ENCODE assay signal across 12 cellular contexts in genomic region chr7:151754688-151755130, GRCh38.
DNase-seq lines count a peak whose midpoint lies in the region; ATAC-seq and TF ChIP-seq lines count a peak whose summit lies in the region.
"Had no signal": no experiment of that assay in that cellular context is flagged by ENCODE, and none has a peak within 500 bp of the region (broad histone marks: within the 10 kb centered on the region; RNA-seq: fewer than 3 reads in every experiment).

No MANE protein-coding gene starts in this region.

- no peaks in the 10 kb centered on the region for H3K79me1 ChIP-seq in neuronal stem cell (ENCODE audit: low read depth, low read length)

- TF ChIP-seq CTCF in cardiac muscle cell (IDR thresholded peaks at IDR 0.05; ENCODE audit: low read depth, low read length): no peak
- TF ChIP-seq CTCF in uterus (IDR thresholded peaks at IDR 0.05): no peak

- H3K27ac ChIP-seq in cardiac muscle cell: peak overlapping the region; percentile 81
- peak overlapping the region; percentile 53 for H3K27ac ChIP-seq in epithelial cell of prostate
- H3K27ac ChIP-seq in neuronal stem cell (replicated peaks; ENCODE audit: low read length): peak overlapping the region; percentile 48
- peak overlapping the region; percentile 77 to 81 for H3K27ac ChIP-seq in uterus
- H3K27ac ChIP-seq: neutrophil had no signal

- peak overlapping the region; percentile 27 for H2AFZ ChIP-seq in neuronal stem cell (ENCODE audit: low read length)

- no peak overlapping the region for H3K9ac ChIP-seq in neuronal stem cell (ENCODE audit: low read depth, low read length, poor library complexity)

- H2BK120ac ChIP-seq in neuronal stem cell (ENCODE audit: low read depth, low read length): peak overlapping the region; percentile 76

- no peaks in the 10 kb centered on the region for H3K9me3 ChIP-seq in cardiac muscle cell (ENCODE audit: low read depth)
- H3K9me3 ChIP-seq in neuronal stem cell (replicated peaks in 1 of 2; ENCODE audit: control insufficient read depth in 2 of 2, insufficient read depth in 1 of 2, low read depth in 1 of 2, low read length in 2 of 2): peaks cover 0 to 2% of the 10 kb centered on the region in 2 donors
- H3K9me3 ChIP-seq in uterus: no peaks in the 10 kb centered on the region
- H3K9me3 ChIP-seq: neutrophil had no signal

- peak overlapping the region; percentile 70 for H3K4ac ChIP-seq in neuronal stem cell (ENCODE audit: low read length)

- no peak overlapping the region for H3K23ac ChIP-seq in neuronal stem cell (ENCODE audit: low read depth, low read length, poor library complexity)

- intact Hi-C loops in Right ventricle myocardium inferior (cut with DNase I): loop anchor here (5.0 kb wide), 4 partner anchors 127 to 437 kb away; no protein-coding TSS in a partner anchor
- intact Hi-C loops in uterus (cut with DNase I; ENCODE audit: low total_unique reads): loop anchor here (10.0 kb wide), 1 partner anchor 290 kb away; no protein-coding TSS in a partner anchor
- intact Hi-C loops in posterior vena cava (cut with DNase I): loop anchor here (5.0 to 10.0 kb wide), 3 partner anchors 182 to 387 kb away; no protein-coding TSS in a partner anchor

- H3K18ac ChIP-seq in neuronal stem cell (ENCODE audit: low read length): peak overlapping the region; percentile 94

- ATAC-seq in Right ventricle myocardium inferior (no peak), GM21423 (IDR thresholded peaks at IDR 0.05; ENCODE audit: unreplicated experiment) (no peak)

- H3K4me1 ChIP-seq in cardiac muscle cell (ENCODE audit: low read depth) (peaks cover 4% of the 10 kb centered on the region), neuronal stem cell (ENCODE audit: control insufficient read depth in 2 of 2, insufficient read depth in 1 of 2, low read depth in 1 of 2, low read length in 2 of 2) (peaks cover 16 to 17% of the 10 kb centered on the region in 2 donors), uterus (no peaks in the 10 kb centered on the region)

- peak overlapping the region; percentile 75 for H4K8ac ChIP-seq in neuronal stem cell (ENCODE audit: low read depth, low read length)

- H3K4me3 ChIP-seq in cardiac muscle cell (no peak overlapping the region), neuronal stem cell (ENCODE audit: low read length in 2 of 2) (no peak overlapping the region), uterus (no peak overlapping the region)

- DNase-seq in cardiac muscle cell (ENCODE audit: low read depth in 1 of 2, low spot score in 1 of 2): no peak
- no peak for DNase-seq in Right ventricle myocardium inferior (ENCODE audit: missing footprints)
- no peak for DNase-seq in epithelial cell of prostate (ENCODE audit: low read depth, low spot score)
- DNase-seq in neuronal stem cell (ENCODE audit: low spot score): no peak
- DNase-seq in uterus: no peak
- DNase-seq in NCI-H1694 treated with DMSO at 0.1 percent for 48 hours (lab: John Stamatoyannopoulos, UW): no peak
- no peak for DNase-seq in posterior vena cava (ENCODE audit: low spot score)
- DNase-seq: activated CD4-positive, alpha-beta T cell treated with anti-CD3 and anti-CD28 coated beads for 48 hours; activated effector memory CD4-positive, alpha-beta T cell treated with Interleukin-2 at 50 U/mL for 16 hours; stimulated activated naive CD8-positive, alpha-beta T cell treated with anti-CD3 and anti-CD28 coated beads, Interleukin-15, amount 100 ng/mL, for 72 hours had no signal

- H3K27me3 ChIP-seq in cardiac muscle cell (no peaks in the 10 kb centered on the region), neuronal stem cell (ENCODE audit: control insufficient read depth in 3 of 3, insufficient read depth in 3 of 3, low read depth in 1 of 3, low read length in 3 of 3) (no peaks in the 10 kb centered on the region), uterus (no peaks in the 10 kb centered on the region)
- H3K27me3 ChIP-seq: neutrophil had no signal

- no CpG with 5 or more reads among the region's 17 CpGs for WGBS in neuronal stem cell (ENCODE audit: extremely low coverage in 2 of 2, insufficient read length in 2 of 2, insufficient replicate concordance in 1 of 2), 2 donors

- peak overlapping the region; percentile 98 for H2AK5ac ChIP-seq in neuronal stem cell (ENCODE audit: low read depth, low read length)

- peak overlapping the region; percentile 93 for H2BK12ac ChIP-seq in neuronal stem cell (ENCODE audit: low read length)

- H2BK15ac ChIP-seq in neuronal stem cell (ENCODE audit: low read length): peak overlapping the region; percentile 17

- no peak overlapping the region for H3K4me2 ChIP-seq in neuronal stem cell (ENCODE audit: insufficient read depth, low read length, poor library complexity, severe bottlenecking)

- peak overlapping the region; percentile 97 for H2BK5ac ChIP-seq in neuronal stem cell (ENCODE audit: low read length)

- TF ChIP-seq POLR2A in uterus (IDR thresholded peaks at IDR 0.05): no peak

- H4K91ac ChIP-seq in neuronal stem cell (ENCODE audit: low read depth, low read length, poor library complexity): no peak overlapping the region

- peak overlapping the region; percentile 57 for H3K14ac ChIP-seq in neuronal stem cell (ENCODE audit: low read length)

- H3K36me3 ChIP-seq in cardiac muscle cell (no peaks in the 10 kb centered on the region), neuronal stem cell (replicated peaks in 1 of 2; ENCODE audit: control insufficient read depth in 2 of 2, insufficient read depth in 2 of 2, low read length in 2 of 2) (no peaks in the 10 kb centered on the region), uterus (no peaks in the 10 kb centered on the region)
- H3K36me3 ChIP-seq: neutrophil had no signal
